ENCODE assay signal across 8 cellular contexts in genomic region chr5:137320056-137321045, GRCh38.
DNase-seq lines count a peak whose midpoint lies in the region; ATAC-seq and TF ChIP-seq lines count a peak whose summit lies in the region.

No MANE protein-coding gene starts in this region.

- POLR2A ChIA-PET in OCI-LY7 (lab: Charles Lee) = interaction anchor here (1.0 to 1.2 kb wide), 2 partner anchors 16 to 518 kb away, joined by 3 to 4 read pairs; no protein-coding TSS in a partner anchor

- H3K36me3 Mint-ChIP-seq in natural killer cell = no peaks in the 10 kb centered on the region
- H3K36me3 Mint-ChIP-seq in natural killer cell treated with Interleukin-12 subunit alpha and Interleukin-12 subunit beta and Interleukin-15 and Interleukin-18, amount 100 ng/mL, for 72 hours = no peaks in the 10 kb centered on the region

- H3K9me3 Mint-ChIP-seq in natural killer cell = no peaks in the 10 kb centered on the region
- no peaks in the 10 kb centered on the region for H3K9me3 Mint-ChIP-seq in natural killer cell treated with Interleukin-12 subunit alpha and Interleukin-12 subunit beta and Interleukin-15 and Interleukin-18, amount 100 ng/mL, for 72 hours

- H3K79me2 ChIP-seq in OCI-LY7 (ENCODE audit: insufficient read depth, low read depth, low read length) = no peaks in the 10 kb centered on the region

- TF ChIP-seq CTCF in natural killer cell (IDR thresholded peaks at IDR 0.05) (peak; percentile 71), OCI-LY7 (conservative IDR thresholded peaks at IDR 0.05; ENCODE audit: low read length) (peak; percentile 83)

- no peaks in the 10 kb centered on the region for H3K4me1 ChIP-seq in OCI-LY7 (ENCODE audit: insufficient read depth, low read length, poor library complexity, severe bottlenecking)

- H2AFZ ChIP-seq in OCI-LY7 (ENCODE audit: low read length) = no peak overlapping the region

- H3K4me3 ChIP-seq in OCI-LY7 (ENCODE audit: low read depth, low read length, poor library complexity, severe bottlenecking) = no peak overlapping the region

- no peak overlapping the region for H3K27ac Mint-ChIP-seq in natural killer cell
- H3K27ac Mint-ChIP-seq in natural killer cell treated with Interleukin-12 subunit alpha and Interleukin-12 subunit beta and Interleukin-15 and Interleukin-18, amount 100 ng/mL, for 72 hours = no peak overlapping the region

- intact Hi-C loops in natural killer cell (cut with micrococcal nuclease) (loop anchor here (10.0 kb wide), 2 partner anchors 174 to 814 kb away; partner anchors contain the start of genes NME5 and SPOCK1), OCI-LY7 (cut with micrococcal nuclease; ENCODE audit: unreplicated experiment) (no loop called here), left colon (cut with DNase I, micrococcal nuclease) (loop anchor here in 1 of 2 donors (10.0 kb wide), 1 partner anchor 174 kb away; the partner anchor contains the start of gene SPOCK1)

- H3K4me3 Mint-ChIP-seq in natural killer cell = no peak overlapping the region
- no peak overlapping the region for H3K4me3 Mint-ChIP-seq in natural killer cell treated with Interleukin-12 subunit alpha and Interleukin-12 subunit beta and Interleukin-15 and Interleukin-18, amount 100 ng/mL, for 72 hours

- no peaks in the 10 kb centered on the region for H3K9me2 ChIP-seq in OCI-LY7 (ENCODE audit: insufficient read depth, low read length)

- H3K9me3 ChIP-seq in OCI-LY7 (ENCODE audit: low read length) = no peaks in the 10 kb centered on the region

- peak in 1 of 3 donors; percentile 67 for ATAC-seq in natural killer cell
- ATAC-seq in natural killer cell treated with Interleukin-12 subunit alpha and Interleukin-12 subunit beta and Interleukin-15 and Interleukin-18, amount 100 ng/mL, for 72 hours = no peak
- peak; percentile 45 for ATAC-seq in left colon
- ATAC-seq in HG03521 (IDR thresholded peaks at IDR 0.05; ENCODE audit: unreplicated experiment) = no peak

- no peak overlapping the region for H3K4me2 ChIP-seq in OCI-LY7 (ENCODE audit: low read length)

- no peak overlapping the region for H3K27ac ChIP-seq in OCI-LY7 (ENCODE audit: low read depth, low read length, poor library complexity, severe bottlenecking)

- H3K36me3 ChIP-seq in OCI-LY7 (ENCODE audit: insufficient read depth, low read length) = no peaks in the 10 kb centered on the region

- H3K27me3 Mint-ChIP-seq in natural killer cell (ENCODE audit: low read depth in 2 of 2) = peaks cover 6 to 30% of the 10 kb centered on the region in 2 donors
- peaks cover 12 to 35% of the 10 kb centered on the region in 2 donors for H3K27me3 Mint-ChIP-seq in natural killer cell treated with Interleukin-12 subunit alpha and Interleukin-12 subunit beta and Interleukin-15 and Interleukin-18, amount 100 ng/mL, for 72 hours

- CTCF ChIA-PET in OCI-LY7 (lab: Charles Lee; ENCODE audit: unreplicated experiment) = no interaction called here

- BruUV-seq in OCI-LY7 (replicated peaks; lab: Mats Ljungman, UMichigan) = no TSS peak

- no peaks in the 10 kb centered on the region for H4K20me1 ChIP-seq in OCI-LY7 (ENCODE audit: insufficient read depth, low read length)

- no peak for DNase-seq in natural killer cell
- DNase-seq in natural killer cell treated with Interleukin-12 subunit alpha and Interleukin-12 subunit beta and Interleukin-15 and Interleukin-18, amount 100 ng/mL, for 72 hours (ENCODE audit: low spot score) = no peak
- DNase-seq in HuH-7 (ENCODE audit: low spot score) = peak; percentile 18
- peak; percentile 46 for DNase-seq in OCI-LY7 (ENCODE audit: low spot score)
- DNase-seq in cerebellar cortex (ENCODE audit: low spot score) = peak; percentile 78
- no peak for DNase-seq in left colon
- peak; percentile 43 for DNase-seq in ureter (ENCODE audit: low spot score)

- no peaks in the 10 kb centered on the region for H3K4me1 Mint-ChIP-seq in natural killer cell
- H3K4me1 Mint-ChIP-seq in natural killer cell treated with Interleukin-12 subunit alpha and Interleukin-12 subunit beta and Interleukin-15 and Interleukin-18, amount 100 ng/mL, for 72 hours (ENCODE audit: low read depth in 2 of 2) = no peaks in the 10 kb centered on the region

Comparison
In these comparisons a context has a peak if more than half of its experiments do, and no peak if none do; other contexts are left out.
1. DNase-seq: peak in HuH-7 (single experiment), OCI-LY7 (single experiment), cerebellar cortex (single experiment) and ureter (single experiment); none in natural killer cell (single experiment), natural killer cell treated with Interleukin-12 subunit alpha and Interleukin-12 subunit beta and Interleukin-15 and Interleukin-18, amount 100 ng/mL, for 72 hours (single experiment) and left colon (0 of 2).